1 cellular context compared by ENCODE assay signal in genomic region chr5:146595088-146595487, GRCh38.
TF ChIP-seq lines count a peak whose summit lies in the region.

No MANE protein-coding gene starts in this region.

TF ChIP-seq in GM23338, 12 proteins besides CTCF, POLR2A, EP300 and RAD21 (continued from another document):
- TF ChIP-seq, protein P1, sequence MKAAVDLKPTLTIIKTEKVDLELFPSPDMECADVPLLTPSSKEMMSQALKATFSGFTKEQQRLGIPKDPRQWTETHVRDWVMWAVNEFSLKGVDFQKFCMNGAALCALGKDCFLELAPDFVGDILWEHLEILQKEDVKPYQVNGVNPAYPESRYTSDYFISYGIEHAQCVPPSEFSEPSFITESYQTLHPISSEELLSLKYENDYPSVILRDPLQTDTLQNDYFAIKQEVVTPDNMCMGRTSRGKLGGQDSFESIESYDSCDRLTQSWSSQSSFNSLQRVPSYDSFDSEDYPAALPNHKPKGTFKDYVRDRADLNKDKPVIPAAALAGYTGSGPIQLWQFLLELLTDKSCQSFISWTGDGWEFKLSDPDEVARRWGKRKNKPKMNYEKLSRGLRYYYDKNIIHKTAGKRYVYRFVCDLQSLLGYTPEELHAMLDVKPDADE (IDR thresholded peaks at IDR 0.05), result no peak
- TF ChIP-seq, protein P2, sequence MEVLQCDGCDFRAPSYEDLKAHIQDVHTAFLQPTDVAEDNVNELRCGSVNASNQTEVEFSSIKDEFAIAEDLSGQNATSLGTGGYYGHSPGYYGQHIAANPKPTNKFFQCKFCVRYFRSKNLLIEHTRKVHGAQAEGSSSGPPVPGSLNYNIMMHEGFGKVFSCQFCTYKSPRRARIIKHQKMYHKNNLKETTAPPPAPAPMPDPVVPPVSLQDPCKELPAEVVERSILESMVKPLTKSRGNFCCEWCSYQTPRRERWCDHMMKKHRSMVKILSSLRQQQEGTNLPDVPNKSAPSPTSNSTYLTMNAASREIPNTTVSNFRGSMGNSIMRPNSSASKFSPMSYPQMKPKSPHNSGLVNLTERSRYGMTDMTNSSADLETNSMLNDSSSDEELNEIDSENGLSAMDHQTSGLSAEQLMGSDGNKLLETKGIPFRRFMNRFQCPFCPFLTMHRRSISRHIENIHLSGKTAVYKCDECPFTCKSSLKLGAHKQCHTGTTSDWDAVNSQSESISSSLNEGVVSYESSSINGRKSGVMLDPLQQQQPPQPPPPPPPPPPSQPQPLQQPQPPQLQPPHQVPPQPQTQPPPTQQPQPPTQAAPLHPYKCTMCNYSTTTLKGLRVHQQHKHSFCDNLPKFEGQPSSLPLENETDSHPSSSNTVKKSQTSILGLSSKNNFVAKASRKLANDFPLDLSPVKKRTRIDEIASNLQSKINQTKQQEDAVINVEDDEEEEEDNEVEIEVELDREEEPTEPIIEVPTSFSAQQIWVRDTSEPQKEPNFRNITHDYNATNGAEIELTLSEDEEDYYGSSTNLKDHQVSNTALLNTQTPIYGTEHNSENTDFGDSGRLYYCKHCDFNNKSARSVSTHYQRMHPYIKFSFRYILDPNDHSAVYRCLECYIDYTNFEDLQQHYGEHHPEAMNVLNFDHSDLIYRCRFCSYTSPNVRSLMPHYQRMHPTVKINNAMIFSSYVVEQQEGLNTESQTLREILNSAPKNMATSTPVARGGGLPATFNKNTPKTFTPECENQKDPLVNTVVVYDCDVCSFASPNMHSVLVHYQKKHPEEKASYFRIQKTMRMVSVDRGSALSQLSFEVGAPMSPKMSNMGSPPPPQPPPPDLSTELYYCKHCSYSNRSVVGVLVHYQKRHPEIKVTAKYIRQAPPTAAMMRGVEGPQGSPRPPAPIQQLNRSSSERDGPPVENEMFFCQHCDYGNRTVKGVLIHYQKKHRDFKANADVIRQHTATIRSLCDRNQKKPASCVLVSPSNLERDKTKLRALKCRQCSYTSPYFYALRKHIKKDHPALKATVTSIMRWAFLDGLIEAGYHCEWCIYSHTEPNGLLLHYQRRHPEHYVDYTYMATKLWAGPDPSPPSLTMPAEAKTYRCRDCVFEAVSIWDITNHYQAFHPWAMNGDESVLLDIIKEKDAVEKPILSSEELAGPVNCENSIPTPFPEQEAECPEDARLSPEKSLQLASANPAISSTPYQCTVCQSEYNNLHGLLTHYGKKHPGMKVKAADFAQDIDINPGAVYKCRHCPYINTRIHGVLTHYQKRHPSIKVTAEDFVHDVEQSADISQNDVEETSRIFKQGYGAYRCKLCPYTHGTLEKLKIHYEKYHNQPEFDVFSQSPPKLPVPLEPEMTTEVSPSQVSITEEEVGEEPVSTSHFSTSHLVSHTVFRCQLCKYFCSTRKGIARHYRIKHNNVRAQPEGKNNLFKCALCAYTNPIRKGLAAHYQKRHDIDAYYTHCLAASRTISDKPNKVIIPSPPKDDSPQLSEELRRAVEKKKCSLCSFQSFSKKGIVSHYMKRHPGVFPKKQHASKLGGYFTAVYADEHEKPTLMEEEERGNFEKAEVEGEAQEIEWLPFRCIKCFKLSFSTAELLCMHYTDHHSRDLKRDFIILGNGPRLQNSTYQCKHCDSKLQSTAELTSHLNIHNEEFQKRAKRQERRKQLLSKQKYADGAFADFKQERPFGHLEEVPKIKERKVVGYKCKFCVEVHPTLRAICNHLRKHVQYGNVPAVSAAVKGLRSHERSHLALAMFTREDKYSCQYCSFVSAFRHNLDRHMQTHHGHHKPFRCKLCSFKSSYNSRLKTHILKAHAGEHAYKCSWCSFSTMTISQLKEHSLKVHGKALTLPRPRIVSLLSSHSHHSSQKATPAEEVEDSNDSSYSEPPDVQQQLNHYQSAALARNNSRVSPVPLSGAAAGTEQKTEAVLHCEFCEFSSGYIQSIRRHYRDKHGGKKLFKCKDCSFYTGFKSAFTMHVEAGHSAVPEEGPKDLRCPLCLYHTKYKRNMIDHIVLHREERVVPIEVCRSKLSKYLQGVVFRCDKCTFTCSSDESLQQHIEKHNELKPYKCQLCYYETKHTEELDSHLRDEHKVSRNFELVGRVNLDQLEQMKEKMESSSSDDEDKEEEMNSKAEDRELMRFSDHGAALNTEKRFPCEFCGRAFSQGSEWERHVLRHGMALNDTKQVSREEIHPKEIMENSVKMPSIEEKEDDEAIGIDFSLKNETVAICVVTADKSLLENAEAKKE (CRISPR knock-in tag; IDR thresholded peaks at IDR 0.05), result no peak
- TF ChIP-seq, protein P3, sequence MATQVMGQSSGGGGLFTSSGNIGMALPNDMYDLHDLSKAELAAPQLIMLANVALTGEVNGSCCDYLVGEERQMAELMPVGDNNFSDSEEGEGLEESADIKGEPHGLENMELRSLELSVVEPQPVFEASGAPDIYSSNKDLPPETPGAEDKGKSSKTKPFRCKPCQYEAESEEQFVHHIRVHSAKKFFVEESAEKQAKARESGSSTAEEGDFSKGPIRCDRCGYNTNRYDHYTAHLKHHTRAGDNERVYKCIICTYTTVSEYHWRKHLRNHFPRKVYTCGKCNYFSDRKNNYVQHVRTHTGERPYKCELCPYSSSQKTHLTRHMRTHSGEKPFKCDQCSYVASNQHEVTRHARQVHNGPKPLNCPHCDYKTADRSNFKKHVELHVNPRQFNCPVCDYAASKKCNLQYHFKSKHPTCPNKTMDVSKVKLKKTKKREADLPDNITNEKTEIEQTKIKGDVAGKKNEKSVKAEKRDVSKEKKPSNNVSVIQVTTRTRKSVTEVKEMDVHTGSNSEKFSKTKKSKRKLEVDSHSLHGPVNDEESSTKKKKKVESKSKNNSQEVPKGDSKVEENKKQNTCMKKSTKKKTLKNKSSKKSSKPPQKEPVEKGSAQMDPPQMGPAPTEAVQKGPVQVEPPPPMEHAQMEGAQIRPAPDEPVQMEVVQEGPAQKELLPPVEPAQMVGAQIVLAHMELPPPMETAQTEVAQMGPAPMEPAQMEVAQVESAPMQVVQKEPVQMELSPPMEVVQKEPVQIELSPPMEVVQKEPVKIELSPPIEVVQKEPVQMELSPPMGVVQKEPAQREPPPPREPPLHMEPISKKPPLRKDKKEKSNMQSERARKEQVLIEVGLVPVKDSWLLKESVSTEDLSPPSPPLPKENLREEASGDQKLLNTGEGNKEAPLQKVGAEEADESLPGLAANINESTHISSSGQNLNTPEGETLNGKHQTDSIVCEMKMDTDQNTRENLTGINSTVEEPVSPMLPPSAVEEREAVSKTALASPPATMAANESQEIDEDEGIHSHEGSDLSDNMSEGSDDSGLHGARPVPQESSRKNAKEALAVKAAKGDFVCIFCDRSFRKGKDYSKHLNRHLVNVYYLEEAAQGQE (IDR thresholded peaks at IDR 0.05; ENCODE audit: unreplicated experiment), result no peak
- TF ChIP-seq ZNF331 (CRISPR knock-in tag; IDR thresholded peaks at IDR 0.05; ENCODE audit: low read depth) (no peak), JUNB (IDR thresholded peaks at IDR 0.05; ENCODE audit: unreplicated experiment) (no peak), EZH2phosphoT487 (IDR thresholded peaks at IDR 0.05; ENCODE audit: unreplicated experiment) (no peak), EZH2 (IDR thresholded peaks at IDR 0.05; ENCODE audit: low read depth, unreplicated experiment) (no peak)
